1 cellular context compared by ENCODE assay signal in the genomic region with DNA sequence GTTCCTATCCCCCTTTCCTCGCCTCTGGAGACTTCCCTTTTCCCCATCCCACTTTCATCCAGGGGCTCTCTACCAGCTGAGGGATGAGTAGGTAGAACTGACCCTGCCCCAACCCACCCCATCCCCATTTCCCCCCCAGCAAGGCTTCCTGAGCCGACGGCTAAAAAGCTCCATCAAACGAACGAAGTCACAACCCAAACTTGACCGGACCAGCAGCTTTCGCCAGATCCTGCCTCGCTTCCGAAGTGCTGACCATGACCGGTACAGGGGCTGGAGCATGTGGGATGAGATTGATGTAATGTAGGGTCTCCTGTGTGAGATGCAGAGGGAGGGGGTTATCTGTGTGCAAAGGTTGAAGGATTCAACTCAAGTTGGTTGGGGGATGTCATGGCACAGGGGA.
TF ChIP-seq lines count a peak whose summit lies in the region.

No MANE protein-coding gene starts in this region.

TF ChIP-seq in H1, 55 proteins besides CTCF, POLR2A, EP300 and RAD21:
- no peak for TF ChIP-seq KDM5A (IDR thresholded peaks at IDR 0.05; ENCODE audit: low read length)
- TF ChIP-seq ATF2 (IDR thresholded peaks at IDR 0.05; ENCODE audit: low read length), result no peak
- no peak for TF ChIP-seq HDAC6 (IDR thresholded peaks at IDR 0.05; ENCODE audit: low read depth, low read length)
- no peak for TF ChIP-seq EGR1 (IDR thresholded peaks at IDR 0.05; ENCODE audit: borderline replicate concordance, low read depth, low read length)
- no peak for TF ChIP-seq BRCA1 (IDR thresholded peaks at IDR 0.05; ENCODE audit: low read depth, low read length)
- TF ChIP-seq ATF3 (IDR thresholded peaks at IDR 0.05; ENCODE audit: insufficient read depth, low read depth, low read length), result no peak
- TF ChIP-seq KDM1A (IDR thresholded peaks at IDR 0.05; ENCODE audit: borderline replicate concordance, low read length), result no peak
- TF ChIP-seq RNF2 (IDR thresholded peaks at IDR 0.05; ENCODE audit: borderline replicate concordance, low read depth, low read length, missing control alignments, poor library complexity, severe bottlenecking), result no peak
- TF ChIP-seq SP4 (IDR thresholded peaks at IDR 0.05; ENCODE audit: low read length), result no peak
- no peak for TF ChIP-seq NRF1 (IDR thresholded peaks at IDR 0.05; ENCODE audit: low read depth, low read length)
- no peak for TF ChIP-seq RBBP5 (IDR thresholded peaks at IDR 0.05; ENCODE audit: borderline replicate concordance, low read depth, low read length)
- TF ChIP-seq CBX5 (IDR thresholded peaks at IDR 0.05; ENCODE audit: low read depth, low read length), result no peak
- no peak for TF ChIP-seq RXRA (IDR thresholded peaks at IDR 0.05; ENCODE audit: insufficient read depth, low read depth, low read length)
- no peak for TF ChIP-seq MAFK (IDR thresholded peaks at IDR 0.05; ENCODE audit: low read depth, low read length)
- TF ChIP-seq JUN (IDR thresholded peaks at IDR 0.05; ENCODE audit: low read depth, low read length), result no peak
- TF ChIP-seq TEAD4 (IDR thresholded peaks at IDR 0.05; ENCODE audit: low read depth, low read length), result no peak
- no peak for TF ChIP-seq JUND (IDR thresholded peaks at IDR 0.05; ENCODE audit: low read length)
- no peak for TF ChIP-seq CHD7 (IDR thresholded peaks at IDR 0.05; ENCODE audit: insufficient replicate concordance, low read length)
- TF ChIP-seq CHD1 (IDR thresholded peaks at IDR 0.05; ENCODE audit: low read depth, low read length), result no peak
- TF ChIP-seq MAX (IDR thresholded peaks at IDR 0.05), result no peak
